1 cellular context compared by ENCODE assay signal in the genomic region with DNA sequence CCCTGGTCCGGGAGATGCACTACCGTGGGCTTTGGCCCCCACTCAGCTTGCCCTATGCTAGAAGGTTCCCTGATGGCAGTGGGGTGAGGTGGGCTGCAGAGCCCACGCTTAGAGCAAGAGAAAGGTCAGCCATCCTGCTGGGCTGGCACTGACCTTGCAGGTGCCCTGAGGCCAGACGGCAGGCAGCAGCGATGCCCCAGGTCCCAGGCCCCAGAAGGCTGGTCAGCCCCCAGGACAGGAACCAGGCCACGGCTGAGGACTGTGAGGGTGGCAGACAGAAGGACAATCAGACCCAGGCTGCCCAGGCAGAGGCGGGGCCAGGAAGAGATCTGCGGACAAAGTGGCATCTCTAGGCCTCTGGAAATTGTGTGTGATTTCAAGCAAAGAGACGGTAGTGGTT.
TF ChIP-seq lines count a peak whose summit lies in the region.

No MANE protein-coding gene starts in this region.

TF ChIP-seq in WTC11, 78 proteins besides CTCF, POLR2A, EP300 and RAD21 (continued from another document):
- TF ChIP-seq, protein P1, sequence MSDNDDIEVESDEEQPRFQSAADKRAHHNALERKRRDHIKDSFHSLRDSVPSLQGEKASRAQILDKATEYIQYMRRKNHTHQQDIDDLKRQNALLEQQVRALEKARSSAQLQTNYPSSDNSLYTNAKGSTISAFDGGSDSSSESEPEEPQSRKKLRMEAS (CRISPR knock-in tag; IDR thresholded peaks at IDR 0.05): no peak
- no peak for TF ChIP-seq FOXK1 (CRISPR knock-in tag; IDR thresholded peaks at IDR 0.05)
- TF ChIP-seq, protein P2, sequence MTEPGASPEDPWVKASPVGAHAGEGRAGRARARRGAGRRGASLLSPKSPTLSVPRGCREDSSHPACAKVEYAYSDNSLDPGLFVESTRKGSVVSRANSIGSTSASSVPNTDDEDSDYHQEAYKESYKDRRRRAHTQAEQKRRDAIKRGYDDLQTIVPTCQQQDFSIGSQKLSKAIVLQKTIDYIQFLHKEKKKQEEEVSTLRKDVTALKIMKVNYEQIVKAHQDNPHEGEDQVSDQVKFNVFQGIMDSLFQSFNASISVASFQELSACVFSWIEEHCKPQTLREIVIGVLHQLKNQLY (CRISPR knock-in tag; IDR thresholded peaks at IDR 0.05): no peak
- TF ChIP-seq NR2C2 (CRISPR knock-in tag; IDR thresholded peaks at IDR 0.05): no peak
- TF ChIP-seq SOX15 (CRISPR knock-in tag; IDR thresholded peaks at IDR 0.05): no peak
- TF ChIP-seq ARID4B (CRISPR knock-in tag; IDR thresholded peaks at IDR 0.05; ENCODE audit: borderline replicate concordance): no peak
- no peak for TF ChIP-seq GRHL2 (CRISPR knock-in tag; IDR thresholded peaks at IDR 0.05; ENCODE audit: insufficient replicate concordance, severe bottlenecking)
- TF ChIP-seq SMAD3 (CRISPR knock-in tag; IDR thresholded peaks at IDR 0.05; ENCODE audit: borderline replicate concordance): no peak
- TF ChIP-seq, protein P3, sequence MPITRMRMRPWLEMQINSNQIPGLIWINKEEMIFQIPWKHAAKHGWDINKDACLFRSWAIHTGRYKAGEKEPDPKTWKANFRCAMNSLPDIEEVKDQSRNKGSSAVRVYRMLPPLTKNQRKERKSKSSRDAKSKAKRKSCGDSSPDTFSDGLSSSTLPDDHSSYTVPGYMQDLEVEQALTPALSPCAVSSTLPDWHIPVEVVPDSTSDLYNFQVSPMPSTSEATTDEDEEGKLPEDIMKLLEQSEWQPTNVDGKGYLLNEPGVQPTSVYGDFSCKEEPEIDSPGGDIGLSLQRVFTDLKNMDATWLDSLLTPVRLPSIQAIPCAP (CRISPR knock-in tag; IDR thresholded peaks at IDR 0.05): no peak
- no peak for TF ChIP-seq GABPB1 (CRISPR knock-in tag; IDR thresholded peaks at IDR 0.05)
- TF ChIP-seq CDX4 (CRISPR knock-in tag; IDR thresholded peaks at IDR 0.05; ENCODE audit: borderline replicate concordance): no peak
- TF ChIP-seq NFYB (CRISPR knock-in tag; conservative IDR thresholded peaks at IDR 0.05; ENCODE audit: low read depth): no peak
- TF ChIP-seq ATF1 (CRISPR knock-in tag; IDR thresholded peaks at IDR 0.05): no peak
- TF ChIP-seq PRRX2 (CRISPR knock-in tag; IDR thresholded peaks at IDR 0.05): no peak
- no peak for TF ChIP-seq MYBL2 (CRISPR knock-in tag; IDR thresholded peaks at IDR 0.05)
